In the genomic region with DNA sequence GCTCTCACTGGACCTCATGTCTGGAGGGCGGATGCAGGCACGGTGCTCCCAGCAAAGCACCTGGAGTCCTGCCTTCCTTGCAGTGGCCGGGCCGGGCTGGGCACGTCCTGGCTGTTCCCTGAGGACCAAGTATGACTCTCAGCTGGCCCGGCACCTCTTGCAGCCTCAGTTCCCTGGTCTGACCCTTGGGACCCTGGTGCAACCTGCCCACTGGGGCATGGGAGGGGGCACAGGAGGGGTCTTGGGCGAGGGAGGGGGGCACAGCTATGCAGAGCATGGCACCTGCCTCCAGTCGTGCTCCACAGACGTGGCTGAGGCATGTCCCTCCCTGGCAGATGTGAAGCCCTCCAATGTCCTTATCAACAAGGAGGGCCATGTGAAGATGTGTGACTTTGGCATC, we compare ENCODE assay signal across 17 cellular contexts. TPM values are rescaled to one million over a fixed set of nuclear protein-coding genes. Genes with fewer than 3 reads are reported as not detected.
A peak's percentile ranks its signal among the peaks of the same experiment; 100 is the strongest.
DNase-seq lines count a peak whose midpoint lies in the region; ATAC-seq and TF ChIP-seq lines count a peak whose summit lies in the region.
"Had no signal": no experiment of that assay in that cellular context is flagged by ENCODE, and none has a peak within 500 bp of the region (broad histone marks: within the 10 kb centered on the region; RNA-seq: fewer than 3 reads in every experiment).

No MANE protein-coding gene starts in this region.

- in situ Hi-C loops in GM13976 (cut with MboI; ENCODE audit: low sequenced_read_pairs, unreplicated experiment): loop anchor here (25.0 kb wide), 1 partner anchor 483 kb away; no protein-coding TSS in a partner anchor

- H3K4me2 ChIP-seq in BLaER1: peak overlapping the region; percentile 5

- ATAC-seq in right cardiac atrium (no peak), HG03039 (IDR thresholded peaks at IDR 0.05; ENCODE audit: unreplicated experiment) (no peak)
- ATAC-seq: naive thymus-derived CD8-positive, alpha-beta T cell had no signal

- H3K27ac ChIP-seq in BLaER1 (peak overlapping the region; percentile 69; the same call in 1 of the 2 replicates), right cardiac atrium (ENCODE audit: low read length) (no peak overlapping the region)
- H3K27ac ChIP-seq: GM23248, SJCRH30 had no signal

- peaks cover 65% of the 10 kb centered on the region for H4K20me1 ChIP-seq in BLaER1

- no peak for TF ChIP-seq CTCF in GM13976 (IDR thresholded peaks at IDR 0.05; ENCODE audit: borderline replicate concordance, control extremely low read depth, extremely low read depth, insufficient read depth, missing control alignments)

- peak; percentile 44 for DNase-seq in GM13976 (ENCODE audit: low spot score)
- DNase-seq in right cardiac atrium: peak; percentile 15 to 68 (median 52)
- DNase-seq in posterior vena cava (ENCODE audit: low spot score): peak; percentile 85
- no peak for DNase-seq in SHP77 treated with DMSO at 0.1 percent for 48 hours (lab: John Stamatoyannopoulos, UW)
- DNase-seq in HuH-7.5 (ENCODE audit: low spot score): no peak
- DNase-seq: activated CD4-positive, alpha-beta T cell treated with anti-CD3 and anti-CD28 coated beads, Interleukin-2, amount 10 ng/mL, durations not matched to agents 7 days and 5 days; cortex of kidney; DND-41; GM23248; hippocampal formation; mesendoderm; NCI-H1436; NCI-H524 treated with DMSO at 0.1 percent for 48 hours had no signal

- intact Hi-C loops in right cardiac atrium (cut with DNase I): loop anchor here in 1 of 4 donors (10.0 kb wide), 1 partner anchor 911 kb away; no protein-coding TSS in a partner anchor
- intact Hi-C loops in posterior vena cava (cut with DNase I): no loop called here

- WGBS in right cardiac atrium: 72% methylated on average over 9 of the region's 9 CpGs

- H3K4me3 ChIP-seq in BLaER1: no peak overlapping the region
- H3K4me3 ChIP-seq in right cardiac atrium (ENCODE audit: low read length): no peak overlapping the region
- H3K4me3 ChIP-seq: GM23248, SJCRH30 had no signal

- no peak overlapping the region for H3K9ac ChIP-seq in BLaER1
- H3K9ac ChIP-seq: GM23248 had no signal

- peaks cover 8% of the 10 kb centered on the region; the same call in 1 of the 2 replicates for H3K9me3 ChIP-seq in BLaER1
- H3K9me3 ChIP-seq in right cardiac atrium (ENCODE audit: control insufficient read depth, low read length): no peaks in the 10 kb centered on the region

- H3K36me3 ChIP-seq in BLaER1: peaks cover 96% of the 10 kb centered on the region

- no peaks in the 10 kb centered on the region for H3K27me3 ChIP-seq in BLaER1
- H3K27me3 ChIP-seq in right cardiac atrium (ENCODE audit: control insufficient read depth, insufficient read depth): no peaks in the 10 kb centered on the region

- H3K4me1 ChIP-seq in BLaER1 (peaks cover 52% of the 10 kb centered on the region), right cardiac atrium (ENCODE audit: control insufficient read depth, insufficient read depth, low read length) (no peaks in the 10 kb centered on the region)
- H3K4me1 ChIP-seq: SJCRH30 had no signal

RNA-seq across cellular contexts. Expression of gene MAP2K3, which starts 19.6 kb away (rescaled TPM):
- total RNA-seq in right cardiac atrium: 10 to 100 TPM; 29.6 to 61.2 (median 41.1) TPM
- 36.8 TPM for polyA plus RNA-seq in right cardiac atrium
- total RNA-seq in posterior vena cava: 10 to 100 TPM; 47.7 to 83.4 TPM

RNA-seq across cellular contexts. Expression of gene NATD1, which starts 50.9 kb away (rescaled TPM):
- total RNA-seq in right cardiac atrium: 10 to 100 TPM in 3 of 4 donors, 1 to 10 TPM in 1; 8.1 to 15.7 (median 12.1) TPM
- polyA plus RNA-seq in right cardiac atrium: 10.9 TPM
- 1 to 10 TPM; 7.8 to 8.8 TPM for total RNA-seq in posterior vena cava

Comparison
In these comparisons a context has a peak if more than half of its experiments do, and no peak if none do; other contexts are left out.
1. DNase-seq: peak in GM13976 (single experiment), right cardiac atrium (3 of 3) and posterior vena cava (single experiment); none in SHP77 treated with DMSO at 0.1 percent for 48 hours (single experiment) and HuH-7.5 (single experiment).